In genomic region chr1:113216664-113217063, GRCh38 we compare ENCODE assay signal across 26 cellular contexts.
"Had no signal": no experiment of that assay in that cellular context is flagged by ENCODE, and none has a peak within 500 bp of the region (broad histone marks: within the 10 kb centered on the region; RNA-seq: fewer than 3 reads in every experiment).

No MANE protein-coding gene starts in this region.

- H3K9me3 Mint-ChIP-seq: T-helper 2 cell treated with Interferon-gamma antibody and Interleukin-4, amounts not matched to agents 5 μg/mL and 100 μg/mL, for 36 hours had no signal

- H3K27me3 ChIP-seq: adrenal gland, gastrocnemius medialis, tibial nerve, uterus had no signal

- H3K27ac Mint-ChIP-seq: activated CD4-positive, alpha-beta T cell treated with anti-CD3 and anti-CD28 coated beads for 36 hours; activated CD8-positive, alpha-beta memory T cell treated with anti-CD3 and anti-CD28 coated beads, Interleukin-2, amount 10 ng/mL, durations not matched to agents 7 days and 5 days; activated CD8-positive, alpha-beta T cell treated with anti-CD3 and anti-CD28 coated beads, Interleukin-2, amount 10 ng/mL, durations not matched to agents 7 days and 5 days; activated naive CD8-positive, alpha-beta T cell treated with anti-CD3 and anti-CD28 coated beads for 36 hours; effector memory CD8-positive, alpha-beta T cell; natural killer cell; T-helper 2 cell treated with Interferon-gamma antibody and Interleukin-4, amounts not matched to agents 5 μg/mL and 100 μg/mL, for 36 hours had no signal

- H3K4me1 ChIP-seq: gastrocnemius medialis, tibial nerve, uterus had no signal

- H3K4me3 ChIP-seq: adrenal gland, gastrocnemius medialis, tibial nerve, uterus had no signal

- H3K27me3 Mint-ChIP-seq: activated CD4-positive, alpha-beta T cell treated with anti-CD3 and anti-CD28 coated beads for 36 hours; activated CD8-positive, alpha-beta memory T cell treated with anti-CD3 and anti-CD28 coated beads, Interleukin-2, amount 10 ng/mL, durations not matched to agents 7 days and 5 days; brain had no signal

- H3K36me3 ChIP-seq: adrenal gland, gastrocnemius medialis, tibial nerve, uterus had no signal

- H3K4me1 Mint-ChIP-seq: activated CD4-positive, alpha-beta T cell treated with anti-CD3 and anti-CD28 coated beads for 36 hours; activated CD8-positive, alpha-beta memory T cell treated with anti-CD3 and anti-CD28 coated beads, Interleukin-2, amount 10 ng/mL, durations not matched to agents 7 days and 5 days; activated naive CD8-positive, alpha-beta T cell treated with anti-CD3 and anti-CD28 coated beads for 36 hours had no signal

- DNase-seq: activated CD4-positive, alpha-beta T cell treated with anti-CD3 and anti-CD28 coated beads for 36 hours; activated CD4-positive, CD25-positive, alpha-beta regulatory T cell; activated CD8-positive, alpha-beta memory T cell treated with anti-CD3 and anti-CD28 coated beads, Interleukin-2, amount 10 ng/mL, durations not matched to agents 7 days and 5 days; activated CD8-positive, alpha-beta T cell treated with anti-CD3 and anti-CD28 coated beads, Interleukin-2, amount 10 ng/mL, durations not matched to agents 7 days and 5 days; activated effector memory CD4-positive, alpha-beta T cell treated with Interleukin-2 at 50 U/mL for 16 hours; activated naive CD4-positive, alpha-beta T cell treated with Interleukin-2 at 50 U/mL for 16 hours; activated naive CD8-positive, alpha-beta T cell treated with anti-CD3 and anti-CD28 coated beads for 36 hours; aorta; cortex of kidney; effector memory CD8-positive, alpha-beta T cell; erythroblast; gastrocnemius medialis; hippocampal formation; left cardiac atrium; mammary epithelial cell; natural killer cell; stimulated activated CD4-positive, alpha-beta T cell treated with anti-CD3 and anti-CD28 coated beads, Interleukin-15, amount 100 ng/mL, for 24 hours; stimulated activated CD4-positive, alpha-beta T cell treated with anti-CD3 and anti-CD28 coated beads, Interleukin-2, amount 100 ng/mL, for 24 hours; stimulated activated naive CD4-positive, alpha-beta T cell; T-helper 1 cell; uterus had no signal

- H3K4me3 Mint-ChIP-seq: activated CD4-positive, alpha-beta T cell treated with anti-CD3 and anti-CD28 coated beads for 36 hours; activated CD8-positive, alpha-beta memory T cell treated with anti-CD3 and anti-CD28 coated beads, Interleukin-2, amount 10 ng/mL, durations not matched to agents 7 days and 5 days; activated CD8-positive, alpha-beta T cell treated with anti-CD3 and anti-CD28 coated beads, Interleukin-2, amount 10 ng/mL, durations not matched to agents 7 days and 5 days; activated naive CD8-positive, alpha-beta T cell treated with anti-CD3 and anti-CD28 coated beads for 36 hours; brain; effector memory CD8-positive, alpha-beta T cell; natural killer cell; T-helper 2 cell treated with Interferon-gamma antibody and Interleukin-4, amounts not matched to agents 5 μg/mL and 100 μg/mL, for 36 hours had no signal

- ATAC-seq: activated CD4-positive, alpha-beta T cell treated with anti-CD3 and anti-CD28 coated beads for 36 hours; activated CD8-positive, alpha-beta memory T cell treated with anti-CD3 and anti-CD28 coated beads, Interleukin-2, amount 10 ng/mL, durations not matched to agents 7 days and 5 days; activated CD8-positive, alpha-beta T cell treated with anti-CD3 and anti-CD28 coated beads, Interleukin-2, amount 10 ng/mL, durations not matched to agents 7 days and 5 days; effector memory CD8-positive, alpha-beta T cell; gastrocnemius medialis; natural killer cell had no signal

- FAIRE-seq: keratinocyte had no signal

- H3K27ac ChIP-seq: gastrocnemius medialis, tibial nerve, uterus had no signal

- H3K36me3 Mint-ChIP-seq: activated CD8-positive, alpha-beta memory T cell treated with anti-CD3 and anti-CD28 coated beads, Interleukin-2, amount 10 ng/mL, durations not matched to agents 7 days and 5 days; activated naive CD8-positive, alpha-beta T cell treated with anti-CD3 and anti-CD28 coated beads for 36 hours; brain; natural killer cell had no signal

- H3K9me3 ChIP-seq: adrenal gland, gastrocnemius medialis, uterus had no signal
